ENCODE assay signal across 11 cellular contexts in the genomic region with DNA sequence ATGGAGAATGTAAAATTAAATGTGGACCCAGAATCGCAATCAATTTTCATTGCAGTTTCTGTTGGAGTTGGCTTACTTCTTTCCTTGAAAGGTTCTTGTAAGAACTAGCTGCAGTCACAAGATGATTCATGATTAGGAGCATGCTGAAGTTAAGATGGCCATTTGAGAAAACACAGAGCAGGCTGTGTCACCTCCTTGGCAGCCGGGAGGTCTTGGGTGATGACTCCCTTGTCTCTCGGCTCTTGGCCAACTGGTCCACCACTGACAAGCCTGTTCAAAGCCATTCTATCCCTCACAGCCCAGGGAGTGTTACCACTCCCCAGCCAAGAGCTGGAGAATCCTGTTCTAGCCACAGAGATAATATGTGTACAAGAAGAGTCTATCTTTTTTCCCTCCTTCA. TPM values are rescaled to one million over a fixed set of nuclear protein-coding genes. Genes with fewer than 3 reads are reported as not detected.
A peak's percentile ranks its signal among the peaks of the same experiment; 100 is the strongest.
DNase-seq lines count a peak whose midpoint lies in the region; ATAC-seq, FAIRE-seq and TF ChIP-seq lines count a peak whose summit lies in the region.
"Had no signal": no experiment of that assay in that cellular context is flagged by ENCODE, and none has a peak within 500 bp of the region (broad histone marks: within the 10 kb centered on the region; RNA-seq: fewer than 3 reads in every experiment).

No MANE protein-coding gene starts in this region.

- intact Hi-C loops in sciatic nerve (cut with DNase I): no loop called here

- no peaks in the 10 kb centered on the region for H3K36me3 ChIP-seq in BJ (ENCODE audit: control insufficient read depth, insufficient read depth, low read length)

- no peak for FAIRE-seq in GM12892 (lab: Jason Lieb, UNC)
- FAIRE-seq: GM19239 had no signal

- no peak for TF ChIP-seq CTCF in BJ (IDR thresholded peaks at IDR 0.05; ENCODE audit: insufficient read depth, low read depth, low read length)

- TF ChIP-seq POLR2A in GM12892 (IDR thresholded peaks at IDR 0.05; ENCODE audit: low read depth, low read length): no peak

- no peaks in the 10 kb centered on the region for H3K27me3 ChIP-seq in BJ (ENCODE audit: control insufficient read depth, insufficient read depth, low read length)

- POLR2A ChIA-PET in BJ (lab: Charles Lee): no interaction called here

- CTCF ChIA-PET in BJ (lab: Yijun Ruan, JAX): no interaction called here

- DNase-seq in BJ (ENCODE audit: low read depth) (peak; percentile 85), foreskin melanocyte (peak; percentile 78), sciatic nerve (ENCODE audit: low spot score) (no peak), NCI-H2227 treated with DMSO at 0.1 percent for 48 hours (lab: John Stamatoyannopoulos, UW) (no peak), GM12892 (ENCODE audit: insufficient read length) (no peak)
- DNase-seq: NCI-H1436 treated with DMSO at 0.1 percent for 48 hours, occipital lobe had no signal

- no peak overlapping the region for H3K4me3 ChIP-seq in BJ (ENCODE audit: low read depth, low read length)

- ATAC-seq in SK-N-SH treated with all-trans-retinoic acid at 6 μM for 48 hours (peak; percentile 93), sciatic nerve (peak; percentile 71), GM18520 (IDR thresholded peaks at IDR 0.05; ENCODE audit: unreplicated experiment) (no peak), HG03520 (IDR thresholded peaks at IDR 0.05; ENCODE audit: unreplicated experiment) (no peak)

TF ChIP-seq in SK-N-SH treated with all-trans-retinoic acid at 6 μM for 48 hours, 23 proteins besides CTCF, POLR2A, EP300 and RAD21 (continues in another document):
- peak; percentile 97 for TF ChIP-seq TOX (CRISPR knock-in tag; IDR thresholded peaks at IDR 0.05; ENCODE audit: borderline replicate concordance)
- no peak for TF ChIP-seq OSR1 (CRISPR knock-in tag; IDR thresholded peaks at IDR 0.05)
- TF ChIP-seq ZNF8 (CRISPR knock-in tag; IDR thresholded peaks at IDR 0.05): no peak
- TF ChIP-seq, protein P1, sequence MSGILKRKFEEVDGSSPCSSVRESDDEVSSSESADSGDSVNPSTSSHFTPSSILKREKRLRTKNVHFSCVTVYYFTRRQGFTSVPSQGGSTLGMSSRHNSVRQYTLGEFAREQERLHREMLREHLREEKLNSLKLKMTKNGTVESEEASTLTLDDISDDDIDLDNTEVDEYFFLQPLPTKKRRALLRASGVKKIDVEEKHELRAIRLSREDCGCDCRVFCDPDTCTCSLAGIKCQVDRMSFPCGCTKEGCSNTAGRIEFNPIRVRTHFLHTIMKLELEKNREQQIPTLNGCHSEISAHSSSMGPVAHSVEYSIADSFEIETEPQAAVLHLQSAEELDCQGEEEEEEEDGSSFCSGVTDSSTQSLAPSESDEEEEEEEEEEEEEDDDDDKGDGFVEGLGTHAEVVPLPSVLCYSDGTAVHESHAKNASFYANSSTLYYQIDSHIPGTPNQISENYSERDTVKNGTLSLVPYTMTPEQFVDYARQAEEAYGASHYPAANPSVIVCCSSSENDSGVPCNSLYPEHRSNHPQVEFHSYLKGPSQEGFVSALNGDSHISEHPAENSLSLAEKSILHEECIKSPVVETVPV (CRISPR knock-in tag; IDR thresholded peaks at IDR 0.05): no peak
- TF ChIP-seq ESRRG (CRISPR knock-in tag; IDR thresholded peaks at IDR 0.05): no peak
- TF ChIP-seq TCF4 (CRISPR knock-in tag; IDR thresholded peaks at IDR 0.05; ENCODE audit: borderline replicate concordance): no peak
- TF ChIP-seq, protein P2, sequence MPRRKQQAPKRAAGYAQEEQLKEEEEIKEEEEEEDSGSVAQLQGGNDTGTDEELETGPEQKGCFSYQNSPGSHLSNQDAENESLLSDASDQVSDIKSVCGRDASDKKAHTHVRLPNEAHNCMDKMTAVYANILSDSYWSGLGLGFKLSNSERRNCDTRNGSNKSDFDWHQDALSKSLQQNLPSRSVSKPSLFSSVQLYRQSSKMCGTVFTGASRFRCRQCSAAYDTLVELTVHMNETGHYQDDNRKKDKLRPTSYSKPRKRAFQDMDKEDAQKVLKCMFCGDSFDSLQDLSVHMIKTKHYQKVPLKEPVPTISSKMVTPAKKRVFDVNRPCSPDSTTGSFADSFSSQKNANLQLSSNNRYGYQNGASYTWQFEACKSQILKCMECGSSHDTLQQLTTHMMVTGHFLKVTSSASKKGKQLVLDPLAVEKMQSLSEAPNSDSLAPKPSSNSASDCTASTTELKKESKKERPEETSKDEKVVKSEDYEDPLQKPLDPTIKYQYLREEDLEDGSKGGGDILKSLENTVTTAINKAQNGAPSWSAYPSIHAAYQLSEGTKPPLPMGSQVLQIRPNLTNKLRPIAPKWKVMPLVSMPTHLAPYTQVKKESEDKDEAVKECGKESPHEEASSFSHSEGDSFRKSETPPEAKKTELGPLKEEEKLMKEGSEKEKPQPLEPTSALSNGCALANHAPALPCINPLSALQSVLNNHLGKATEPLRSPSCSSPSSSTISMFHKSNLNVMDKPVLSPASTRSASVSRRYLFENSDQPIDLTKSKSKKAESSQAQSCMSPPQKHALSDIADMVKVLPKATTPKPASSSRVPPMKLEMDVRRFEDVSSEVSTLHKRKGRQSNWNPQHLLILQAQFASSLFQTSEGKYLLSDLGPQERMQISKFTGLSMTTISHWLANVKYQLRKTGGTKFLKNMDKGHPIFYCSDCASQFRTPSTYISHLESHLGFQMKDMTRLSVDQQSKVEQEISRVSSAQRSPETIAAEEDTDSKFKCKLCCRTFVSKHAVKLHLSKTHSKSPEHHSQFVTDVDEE (CRISPR knock-in tag; IDR thresholded peaks at IDR 0.05): no peak
- TF ChIP-seq PPARA (CRISPR knock-in tag; IDR thresholded peaks at IDR 0.05; ENCODE audit: borderline replicate concordance): no peak
- no peak for TF ChIP-seq CSDC2 (CRISPR knock-in tag; IDR thresholded peaks at IDR 0.05)
- TF ChIP-seq, protein P3, sequence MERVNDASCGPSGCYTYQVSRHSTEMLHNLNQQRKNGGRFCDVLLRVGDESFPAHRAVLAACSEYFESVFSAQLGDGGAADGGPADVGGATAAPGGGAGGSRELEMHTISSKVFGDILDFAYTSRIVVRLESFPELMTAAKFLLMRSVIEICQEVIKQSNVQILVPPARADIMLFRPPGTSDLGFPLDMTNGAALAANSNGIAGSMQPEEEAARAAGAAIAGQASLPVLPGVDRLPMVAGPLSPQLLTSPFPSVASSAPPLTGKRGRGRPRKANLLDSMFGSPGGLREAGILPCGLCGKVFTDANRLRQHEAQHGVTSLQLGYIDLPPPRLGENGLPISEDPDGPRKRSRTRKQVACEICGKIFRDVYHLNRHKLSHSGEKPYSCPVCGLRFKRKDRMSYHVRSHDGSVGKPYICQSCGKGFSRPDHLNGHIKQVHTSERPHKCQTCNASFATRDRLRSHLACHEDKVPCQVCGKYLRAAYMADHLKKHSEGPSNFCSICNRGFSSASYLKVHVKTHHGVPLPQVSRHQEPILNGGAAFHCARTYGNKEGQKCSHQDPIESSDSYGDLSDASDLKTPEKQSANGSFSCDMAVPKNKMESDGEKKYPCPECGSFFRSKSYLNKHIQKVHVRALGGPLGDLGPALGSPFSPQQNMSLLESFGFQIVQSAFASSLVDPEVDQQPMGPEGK (CRISPR knock-in tag; IDR thresholded peaks at IDR 0.05; ENCODE audit: borderline replicate concordance): peak; percentile 62; the same call in 1 of the 2 replicates
- TF ChIP-seq GLIS3 (CRISPR knock-in tag; IDR thresholded peaks at IDR 0.05): no peak
- no peak for TF ChIP-seq ZNF565 (CRISPR knock-in tag; conservative IDR thresholded peaks at IDR 0.05; ENCODE audit: low read depth)
- no peak for TF ChIP-seq ZNF70 (CRISPR knock-in tag; IDR thresholded peaks at IDR 0.05)
- TF ChIP-seq ZFP3 (CRISPR knock-in tag; IDR thresholded peaks at IDR 0.05): no peak
- peak; percentile 90; the same call in 1 of the 2 replicates for TF ChIP-seq RARB (CRISPR knock-in tag; IDR thresholded peaks at IDR 0.05)
- TF ChIP-seq ARNTL (CRISPR knock-in tag; IDR thresholded peaks at IDR 0.05; ENCODE audit: borderline replicate concordance, low read depth): no peak
- TF ChIP-seq ZFP30 (CRISPR knock-in tag; IDR thresholded peaks at IDR 0.05): no peak
- TF ChIP-seq, protein P4, sequence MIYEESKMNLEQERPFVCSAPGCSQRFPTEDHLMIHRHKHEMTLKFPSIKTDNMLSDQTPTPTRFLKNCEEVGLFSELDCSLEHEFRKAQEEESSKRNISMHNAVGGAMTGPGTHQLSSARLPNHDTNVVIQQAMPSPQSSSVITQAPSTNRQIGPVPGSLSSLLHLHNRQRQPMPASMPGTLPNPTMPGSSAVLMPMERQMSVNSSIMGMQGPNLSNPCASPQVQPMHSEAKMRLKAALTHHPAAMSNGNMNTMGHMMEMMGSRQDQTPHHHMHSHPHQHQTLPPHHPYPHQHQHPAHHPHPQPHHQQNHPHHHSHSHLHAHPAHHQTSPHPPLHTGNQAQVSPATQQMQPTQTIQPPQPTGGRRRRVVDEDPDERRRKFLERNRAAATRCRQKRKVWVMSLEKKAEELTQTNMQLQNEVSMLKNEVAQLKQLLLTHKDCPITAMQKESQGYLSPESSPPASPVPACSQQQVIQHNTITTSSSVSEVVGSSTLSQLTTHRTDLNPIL (CRISPR knock-in tag; IDR thresholded peaks at IDR 0.05; ENCODE audit: low read depth): no peak
- TF ChIP-seq SNAI2 (CRISPR knock-in tag; IDR thresholded peaks at IDR 0.05): no peak
- TF ChIP-seq, protein P5, sequence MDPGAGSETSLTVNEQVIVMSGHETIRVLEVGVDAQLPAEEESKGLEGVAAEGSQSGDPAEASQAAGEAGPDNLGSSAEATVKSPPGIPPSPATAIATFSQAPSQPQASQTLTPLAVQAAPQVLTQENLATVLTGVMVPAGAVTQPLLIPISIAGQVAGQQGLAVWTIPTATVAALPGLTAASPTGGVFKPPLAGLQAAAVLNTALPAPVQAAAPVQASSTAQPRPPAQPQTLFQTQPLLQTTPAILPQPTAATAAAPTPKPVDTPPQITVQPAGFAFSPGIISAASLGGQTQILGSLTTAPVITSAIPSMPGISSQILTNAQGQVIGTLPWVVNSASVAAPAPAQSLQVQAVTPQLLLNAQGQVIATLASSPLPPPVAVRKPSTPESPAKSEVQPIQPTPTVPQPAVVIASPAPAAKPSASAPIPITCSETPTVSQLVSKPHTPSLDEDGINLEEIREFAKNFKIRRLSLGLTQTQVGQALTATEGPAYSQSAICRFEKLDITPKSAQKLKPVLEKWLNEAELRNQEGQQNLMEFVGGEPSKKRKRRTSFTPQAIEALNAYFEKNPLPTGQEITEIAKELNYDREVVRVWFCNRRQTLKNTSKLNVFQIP (CRISPR knock-in tag; IDR thresholded peaks at IDR 0.05; ENCODE audit: borderline replicate concordance, low read depth): peak; percentile 76; the same call in 1 of the 2 replicates
- no peak for TF ChIP-seq BACH2 (CRISPR knock-in tag; IDR thresholded peaks at IDR 0.05; ENCODE audit: borderline replicate concordance)
- TF ChIP-seq ZC3H10 (CRISPR knock-in tag; IDR thresholded peaks at IDR 0.05): peak; percentile 93

RNA-seq across cellular contexts. Expression of a gene that starts 40.6 kb away (rescaled TPM):
- not detected in 2 replicates for polyA plus RNA-seq in BJ (2011; rRNA removed)
- polyA minus RNA-seq in BJ (2011; rRNA and poly(A)+ RNA removed): not detected in 2 replicates
- not detected for total RNA-seq in sciatic nerve
- polyA plus RNA-seq in GM12892 (2012; ENCODE audit: missing spikeins): not detected
- total RNA-seq: occipital lobe had no signal

RNA-seq across cellular contexts. Expression of a gene that starts 58.9 kb away (rescaled TPM):
- polyA plus RNA-seq in BJ (2011; rRNA removed): 2.8 and 3.9 TPM in 2 replicates
- 1.7 and 1.8 TPM in 2 replicates for polyA minus RNA-seq in BJ (2011; rRNA and poly(A)+ RNA removed)
- total RNA-seq in sciatic nerve: 200 TPM
- polyA plus RNA-seq in GM12892 (2012; ENCODE audit: missing spikeins): not detected

Comparison
In these comparisons a context has a peak if more than half of its experiments do, and no peak if none do; other contexts are left out.
1. DNase-seq: peak in BJ (single experiment) and foreskin melanocyte (single experiment); none in sciatic nerve (single experiment), NCI-H2227 treated with DMSO at 0.1 percent for 48 hours (single experiment) and GM12892 (single experiment).
2. ATAC-seq: peak in SK-N-SH treated with all-trans-retinoic acid at 6 μM for 48 hours (single experiment) and sciatic nerve (single experiment); none in GM18520 (single experiment) and HG03520 (single experiment).